ENCODE assay signal across 1 cellular context in the genomic region with DNA sequence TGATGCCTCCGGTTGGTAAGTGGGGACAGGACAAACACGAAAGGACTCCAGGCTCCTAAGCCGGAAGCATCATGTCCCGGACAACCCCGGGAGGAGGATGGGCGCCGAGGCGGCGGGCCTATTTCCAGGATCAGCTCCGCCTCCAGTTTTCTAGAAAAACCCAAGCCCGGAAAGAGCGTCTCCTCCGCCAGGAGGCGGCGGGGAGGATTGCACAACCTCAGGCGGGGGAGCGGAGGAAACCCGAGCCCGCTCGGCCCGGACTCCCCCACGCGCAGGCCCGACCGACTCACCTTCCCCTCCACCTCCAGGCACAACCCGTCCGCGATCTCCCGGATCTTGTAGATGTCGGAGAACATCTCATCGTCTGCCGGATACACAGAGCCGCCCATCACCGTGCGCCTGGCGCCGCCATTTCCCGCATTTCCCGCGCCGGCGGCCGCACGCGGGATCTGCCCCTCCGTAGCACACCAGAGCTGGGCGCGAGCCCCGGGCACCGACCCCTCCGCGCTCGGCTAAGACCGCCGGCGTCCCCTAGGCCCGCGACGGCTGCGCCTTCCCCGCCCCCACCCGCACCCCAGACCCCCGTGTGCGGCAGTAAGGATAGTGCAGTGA.
A peak's percentile ranks its signal among the peaks of the same experiment; 100 is the strongest.
TF ChIP-seq lines count a peak whose summit lies in the region.

No MANE protein-coding gene starts in this region.

TF ChIP-seq in HEK293, 187 proteins besides CTCF, POLR2A, EP300 and RAD21 (continued from another document and continues in another):
- TF ChIP-seq, protein P1, sequence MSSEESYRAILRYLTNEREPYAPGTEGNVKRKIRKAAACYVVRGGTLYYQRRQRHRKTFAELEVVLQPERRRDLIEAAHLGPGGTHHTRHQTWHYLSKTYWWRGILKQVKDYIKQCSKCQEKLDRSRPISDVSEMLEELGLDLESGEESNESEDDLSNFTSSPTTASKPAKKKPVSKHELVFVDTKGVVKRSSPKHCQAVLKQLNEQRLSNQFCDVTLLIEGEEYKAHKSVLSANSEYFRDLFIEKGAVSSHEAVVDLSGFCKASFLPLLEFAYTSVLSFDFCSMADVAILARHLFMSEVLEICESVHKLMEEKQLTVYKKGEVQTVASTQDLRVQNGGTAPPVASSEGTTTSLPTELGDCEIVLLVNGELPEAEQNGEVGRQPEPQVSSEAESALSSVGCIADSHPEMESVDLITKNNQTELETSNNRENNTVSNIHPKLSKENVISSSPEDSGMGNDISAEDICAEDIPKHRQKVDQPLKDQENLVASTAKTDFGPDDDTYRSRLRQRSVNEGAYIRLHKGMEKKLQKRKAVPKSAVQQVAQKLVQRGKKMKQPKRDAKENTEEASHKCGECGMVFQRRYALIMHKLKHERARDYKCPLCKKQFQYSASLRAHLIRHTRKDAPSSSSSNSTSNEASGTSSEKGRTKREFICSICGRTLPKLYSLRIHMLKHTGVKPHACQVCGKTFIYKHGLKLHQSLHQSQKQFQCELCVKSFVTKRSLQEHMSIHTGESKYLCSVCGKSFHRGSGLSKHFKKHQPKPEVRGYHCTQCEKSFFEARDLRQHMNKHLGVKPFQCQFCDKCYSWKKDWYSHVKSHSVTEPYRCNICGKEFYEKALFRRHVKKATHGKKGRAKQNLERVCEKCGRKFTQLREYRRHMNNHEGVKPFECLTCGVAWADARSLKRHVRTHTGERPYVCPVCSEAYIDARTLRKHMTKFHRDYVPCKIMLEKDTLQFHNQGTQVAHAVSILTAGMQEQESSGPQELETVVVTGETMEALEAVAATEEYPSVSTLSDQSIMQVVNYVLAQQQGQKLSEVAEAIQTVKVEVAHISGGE (tag by site-specific recombination; conservative IDR thresholded peaks at IDR 0.05; ENCODE audit: low read depth), result peak; percentile 30
- TF ChIP-seq, protein P2, sequence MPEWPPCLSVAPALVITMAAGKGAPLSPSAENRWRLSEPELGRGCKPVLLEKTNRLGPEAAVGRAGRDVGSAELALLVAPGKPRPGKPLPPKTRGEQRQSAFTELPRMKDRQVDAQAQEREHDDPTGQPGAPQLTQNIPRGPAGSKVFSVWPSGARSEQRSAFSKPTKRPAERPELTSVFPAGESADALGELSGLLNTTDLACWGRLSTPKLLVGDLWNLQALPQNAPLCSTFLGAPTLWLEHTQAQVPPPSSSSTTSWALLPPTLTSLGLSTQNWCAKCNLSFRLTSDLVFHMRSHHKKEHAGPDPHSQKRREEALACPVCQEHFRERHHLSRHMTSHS (tag by site-specific recombination; IDR thresholded peaks at IDR 0.05), result no peak
- TF ChIP-seq ZNF335 (tag by site-specific recombination; conservative IDR thresholded peaks at IDR 0.05), result no peak
- TF ChIP-seq ZNF140 (tag by site-specific recombination; IDR thresholded peaks at IDR 0.05), result no peak
- no peak for TF ChIP-seq SCRT2 (tag by site-specific recombination; IDR thresholded peaks at IDR 0.05)
- no peak for TF ChIP-seq ZNF621 (tag by site-specific recombination; IDR thresholded peaks at IDR 0.05)
- 0 out of 2 replicates have a peak, but pooled peaks have one; percentile 28 for TF ChIP-seq ZBTB7A (tag by site-specific recombination; IDR thresholded peaks at IDR 0.05; ENCODE audit: low read depth)
- no peak for TF ChIP-seq KLF17 (tag by site-specific recombination; IDR thresholded peaks at IDR 0.05)
- no peak for TF ChIP-seq ZNF664 (tag by site-specific recombination; IDR thresholded peaks at IDR 0.05)
- TF ChIP-seq PBX3 (CRISPR knock-in tag; IDR thresholded peaks at IDR 0.05), result no peak
- TF ChIP-seq, protein P3, sequence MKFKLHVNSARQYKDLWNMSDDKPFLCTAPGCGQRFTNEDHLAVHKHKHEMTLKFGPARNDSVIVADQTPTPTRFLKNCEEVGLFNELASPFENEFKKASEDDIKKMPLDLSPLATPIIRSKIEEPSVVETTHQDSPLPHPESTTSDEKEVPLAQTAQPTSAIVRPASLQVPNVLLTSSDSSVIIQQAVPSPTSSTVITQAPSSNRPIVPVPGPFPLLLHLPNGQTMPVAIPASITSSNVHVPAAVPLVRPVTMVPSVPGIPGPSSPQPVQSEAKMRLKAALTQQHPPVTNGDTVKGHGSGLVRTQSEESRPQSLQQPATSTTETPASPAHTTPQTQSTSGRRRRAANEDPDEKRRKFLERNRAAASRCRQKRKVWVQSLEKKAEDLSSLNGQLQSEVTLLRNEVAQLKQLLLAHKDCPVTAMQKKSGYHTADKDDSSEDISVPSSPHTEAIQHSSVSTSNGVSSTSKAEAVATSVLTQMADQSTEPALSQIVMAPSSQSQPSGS (tag by site-specific recombination; IDR thresholded peaks at IDR 0.05; ENCODE audit: low read depth), result no peak
- TF ChIP-seq ZBTB20 (tag by site-specific recombination; IDR thresholded peaks at IDR 0.05), result no peak
- TF ChIP-seq ZNF292 (tag by site-specific recombination; IDR thresholded peaks at IDR 0.05; ENCODE audit: borderline replicate concordance, low read depth), result no peak
- no peak for TF ChIP-seq HOXD13 (CRISPR knock-in tag; IDR thresholded peaks at IDR 0.05; ENCODE audit: borderline replicate concordance)
- TF ChIP-seq ZFHX2 (tag by site-specific recombination; conservative IDR thresholded peaks at IDR 0.05), result peak; percentile 84
- TF ChIP-seq ZSCAN23 (tag by site-specific recombination; IDR thresholded peaks at IDR 0.05), result no peak
- TF ChIP-seq ZNF792 (tag by site-specific recombination; IDR thresholded peaks at IDR 0.05), result no peak
- TF ChIP-seq, protein P4, sequence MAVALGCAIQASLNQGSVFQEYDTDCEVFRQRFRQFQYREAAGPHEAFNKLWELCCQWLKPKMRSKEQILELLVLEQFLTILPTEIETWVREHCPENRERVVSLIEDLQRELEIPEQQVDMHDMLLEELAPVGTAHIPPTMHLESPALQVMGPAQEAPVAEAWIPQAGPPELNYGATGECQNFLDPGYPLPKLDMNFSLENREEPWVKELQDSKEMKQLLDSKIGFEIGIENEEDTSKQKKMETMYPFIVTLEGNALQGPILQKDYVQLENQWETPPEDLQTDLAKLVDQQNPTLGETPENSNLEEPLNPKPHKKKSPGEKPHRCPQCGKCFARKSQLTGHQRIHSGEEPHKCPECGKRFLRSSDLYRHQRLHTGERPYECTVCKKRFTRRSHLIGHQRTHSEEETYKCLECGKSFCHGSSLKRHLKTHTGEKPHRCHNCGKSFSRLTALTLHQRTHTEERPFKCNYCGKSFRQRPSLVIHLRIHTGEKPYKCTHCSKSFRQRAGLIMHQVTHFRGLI (tag by site-specific recombination; IDR thresholded peaks at IDR 0.05), result no peak
- TF ChIP-seq, protein P5, sequence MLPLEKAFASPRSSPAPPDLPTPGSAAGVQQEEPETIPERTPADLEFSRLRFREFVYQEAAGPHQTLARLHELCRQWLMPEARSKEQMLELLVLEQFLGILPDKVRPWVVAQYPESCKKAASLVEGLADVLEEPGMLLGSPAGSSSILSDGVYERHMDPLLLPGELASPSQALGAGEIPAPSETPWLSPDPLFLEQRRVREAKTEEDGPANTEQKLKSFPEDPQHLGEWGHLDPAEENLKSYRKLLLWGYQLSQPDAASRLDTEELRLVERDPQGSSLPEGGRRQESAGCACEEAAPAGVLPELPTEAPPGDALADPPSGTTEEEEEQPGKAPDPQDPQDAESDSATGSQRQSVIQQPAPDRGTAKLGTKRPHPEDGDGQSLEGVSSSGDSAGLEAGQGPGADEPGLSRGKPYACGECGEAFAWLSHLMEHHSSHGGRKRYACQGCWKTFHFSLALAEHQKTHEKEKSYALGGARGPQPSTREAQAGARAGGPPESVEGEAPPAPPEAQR (tag by site-specific recombination; IDR thresholded peaks at IDR 0.05), result no peak
- TF ChIP-seq, protein P6, sequence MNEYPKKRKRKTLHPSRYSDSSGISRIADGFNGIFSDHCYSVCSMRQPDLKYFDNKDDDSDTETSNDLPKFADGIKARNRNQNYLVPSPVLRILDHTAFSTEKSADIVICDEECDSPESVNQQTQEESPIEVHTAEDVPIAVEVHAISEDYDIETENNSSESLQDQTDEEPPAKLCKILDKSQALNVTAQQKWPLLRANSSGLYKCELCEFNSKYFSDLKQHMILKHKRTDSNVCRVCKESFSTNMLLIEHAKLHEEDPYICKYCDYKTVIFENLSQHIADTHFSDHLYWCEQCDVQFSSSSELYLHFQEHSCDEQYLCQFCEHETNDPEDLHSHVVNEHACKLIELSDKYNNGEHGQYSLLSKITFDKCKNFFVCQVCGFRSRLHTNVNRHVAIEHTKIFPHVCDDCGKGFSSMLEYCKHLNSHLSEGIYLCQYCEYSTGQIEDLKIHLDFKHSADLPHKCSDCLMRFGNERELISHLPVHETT (tag by site-specific recombination; IDR thresholded peaks at IDR 0.05), result no peak
- TF ChIP-seq TCF7L2 (IDR thresholded peaks at IDR 0.05; ENCODE audit: borderline replicate concordance, low read depth, low read length), result no peak
- 0 out of 2 replicates have a peak, but pooled peaks have one; percentile 39 for TF ChIP-seq ZNF202 (tag by site-specific recombination; IDR thresholded peaks at IDR 0.05; ENCODE audit: borderline replicate concordance)
- TF ChIP-seq ZNF654 (tag by site-specific recombination; IDR thresholded peaks at IDR 0.05; ENCODE audit: low read depth), result no peak
- TF ChIP-seq RBAK (tag by site-specific recombination; IDR thresholded peaks at IDR 0.05), result no peak
- TF ChIP-seq ZNF26 (tag by site-specific recombination; IDR thresholded peaks at IDR 0.05), result no peak
- TF ChIP-seq, protein P7, sequence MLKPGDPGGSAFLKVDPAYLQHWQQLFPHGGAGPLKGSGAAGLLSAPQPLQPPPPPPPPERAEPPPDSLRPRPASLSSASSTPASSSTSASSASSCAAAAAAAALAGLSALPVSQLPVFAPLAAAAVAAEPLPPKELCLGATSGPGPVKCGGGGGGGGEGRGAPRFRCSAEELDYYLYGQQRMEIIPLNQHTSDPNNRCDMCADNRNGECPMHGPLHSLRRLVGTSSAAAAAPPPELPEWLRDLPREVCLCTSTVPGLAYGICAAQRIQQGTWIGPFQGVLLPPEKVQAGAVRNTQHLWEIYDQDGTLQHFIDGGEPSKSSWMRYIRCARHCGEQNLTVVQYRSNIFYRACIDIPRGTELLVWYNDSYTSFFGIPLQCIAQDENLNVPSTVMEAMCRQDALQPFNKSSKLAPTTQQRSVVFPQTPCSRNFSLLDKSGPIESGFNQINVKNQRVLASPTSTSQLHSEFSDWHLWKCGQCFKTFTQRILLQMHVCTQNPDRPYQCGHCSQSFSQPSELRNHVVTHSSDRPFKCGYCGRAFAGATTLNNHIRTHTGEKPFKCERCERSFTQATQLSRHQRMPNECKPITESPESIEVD (tag by site-specific recombination; IDR thresholded peaks at IDR 0.05), result peak; percentile 40; the same call in 1 of the 2 replicates
- no peak for TF ChIP-seq HOXA7 (CRISPR knock-in tag; IDR thresholded peaks at IDR 0.05; ENCODE audit: borderline replicate concordance)
- TF ChIP-seq ZNF174 (tag by site-specific recombination; IDR thresholded peaks at IDR 0.05), result no peak
- TF ChIP-seq, protein P8, sequence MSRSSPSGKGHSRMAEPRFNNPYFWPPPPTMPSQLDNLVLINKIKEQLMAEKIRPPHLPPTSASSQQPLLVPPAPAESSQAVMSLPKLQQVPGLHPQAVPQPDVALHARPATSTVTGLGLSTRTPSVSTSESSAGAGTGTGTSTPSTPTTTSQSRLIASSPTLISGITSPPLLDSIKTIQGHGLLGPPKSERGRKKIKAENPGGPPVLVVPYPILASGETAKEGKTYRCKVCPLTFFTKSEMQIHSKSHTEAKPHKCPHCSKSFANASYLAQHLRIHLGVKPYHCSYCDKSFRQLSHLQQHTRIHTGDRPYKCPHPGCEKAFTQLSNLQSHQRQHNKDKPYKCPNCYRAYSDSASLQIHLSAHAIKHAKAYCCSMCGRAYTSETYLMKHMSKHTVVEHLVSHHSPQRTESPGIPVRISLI (tag by site-specific recombination; IDR thresholded peaks at IDR 0.05), result no peak
- no peak for TF ChIP-seq ZNF473 (tag by site-specific recombination; IDR thresholded peaks at IDR 0.05)
- no peak for TF ChIP-seq ZNF791 (tag by site-specific recombination; IDR thresholded peaks at IDR 0.05)
- TF ChIP-seq ZNF433 (tag by site-specific recombination; IDR thresholded peaks at IDR 0.05; ENCODE audit: low read depth), result no peak
- peak; percentile 83 for TF ChIP-seq IKZF3 (tag by site-specific recombination; IDR thresholded peaks at IDR 0.05)
- TF ChIP-seq ZNF19 (tag by site-specific recombination; IDR thresholded peaks at IDR 0.05; ENCODE audit: low read depth), result no peak
- no peak for TF ChIP-seq ZNF426 (tag by site-specific recombination; IDR thresholded peaks at IDR 0.05)
- peak; percentile 2; the same call in 1 of the 2 replicates for TF ChIP-seq ZBTB44 (tag by site-specific recombination; IDR thresholded peaks at IDR 0.05)
